1 cellular context compared by ENCODE assay signal in the genomic region with DNA sequence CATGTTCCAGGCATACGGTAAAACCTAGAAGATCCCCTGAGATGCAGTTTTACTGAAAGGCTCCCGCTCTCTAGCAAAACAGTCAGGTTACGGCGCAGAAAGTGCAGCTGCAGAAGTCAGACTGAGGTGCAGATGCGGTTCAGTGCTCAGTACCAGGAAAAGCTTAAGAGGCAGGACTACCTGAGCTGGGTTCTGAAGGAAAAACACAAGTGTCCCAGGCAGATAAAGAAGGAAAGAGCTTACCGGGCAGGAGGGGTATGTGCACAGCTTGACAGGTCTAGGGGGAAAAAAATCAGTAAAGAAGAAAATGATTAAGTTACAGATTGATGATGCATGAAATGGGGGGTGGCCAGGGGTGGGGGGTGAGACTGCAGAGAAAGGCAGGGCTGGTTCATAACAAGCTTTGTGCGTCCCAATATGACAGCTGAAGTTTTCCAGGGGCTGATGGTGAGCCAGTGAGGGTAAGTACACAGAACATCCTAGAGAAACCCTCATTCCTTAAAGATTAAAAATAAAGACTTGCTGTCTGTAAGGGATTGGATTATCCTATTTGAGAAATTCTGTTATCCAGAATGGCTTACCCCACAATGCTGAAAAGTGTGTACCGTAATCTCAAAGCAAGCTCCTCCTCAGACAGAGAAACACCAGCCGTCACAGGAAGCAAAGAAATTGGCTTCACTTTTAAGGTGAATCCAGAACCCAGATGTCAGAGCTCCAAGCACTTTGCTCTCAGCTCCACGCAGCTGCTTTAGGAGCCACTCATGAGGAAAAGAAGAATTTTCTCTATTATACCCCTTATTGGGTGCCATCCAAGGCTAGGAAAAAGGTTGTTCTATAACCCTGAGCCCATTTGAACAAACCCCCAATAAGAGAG.
TF ChIP-seq lines count a peak whose summit lies in the region.

No MANE protein-coding gene starts in this region.

TF ChIP-seq in A549, 52 proteins besides CTCF, POLR2A, EP300 and RAD21 (continued from another document):
- no peak for TF ChIP-seq EHF (CRISPR knock-in tag; IDR thresholded peaks at IDR 0.05)
- TF ChIP-seq, protein P1, sequence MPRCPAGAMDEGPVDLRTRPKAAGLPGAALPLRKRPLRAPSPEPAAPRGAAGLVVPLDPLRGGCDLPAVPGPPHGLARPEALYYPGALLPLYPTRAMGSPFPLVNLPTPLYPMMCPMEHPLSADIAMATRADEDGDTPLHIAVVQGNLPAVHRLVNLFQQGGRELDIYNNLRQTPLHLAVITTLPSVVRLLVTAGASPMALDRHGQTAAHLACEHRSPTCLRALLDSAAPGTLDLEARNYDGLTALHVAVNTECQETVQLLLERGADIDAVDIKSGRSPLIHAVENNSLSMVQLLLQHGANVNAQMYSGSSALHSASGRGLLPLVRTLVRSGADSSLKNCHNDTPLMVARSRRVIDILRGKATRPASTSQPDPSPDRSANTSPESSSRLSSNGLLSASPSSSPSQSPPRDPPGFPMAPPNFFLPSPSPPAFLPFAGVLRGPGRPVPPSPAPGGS (IDR thresholded peaks at IDR 0.05), result no peak
- no peak for TF ChIP-seq JUNB (IDR thresholded peaks at IDR 0.05)
- no peak for TF ChIP-seq KDM5A (IDR thresholded peaks at IDR 0.05)
- TF ChIP-seq ZSCAN20 (CRISPR knock-in tag; IDR thresholded peaks at IDR 0.05), result no peak
TF ChIP-seq in A549: peak in this region for 0.
